ENCODE assay signal across 19 cellular contexts in the genomic region with DNA sequence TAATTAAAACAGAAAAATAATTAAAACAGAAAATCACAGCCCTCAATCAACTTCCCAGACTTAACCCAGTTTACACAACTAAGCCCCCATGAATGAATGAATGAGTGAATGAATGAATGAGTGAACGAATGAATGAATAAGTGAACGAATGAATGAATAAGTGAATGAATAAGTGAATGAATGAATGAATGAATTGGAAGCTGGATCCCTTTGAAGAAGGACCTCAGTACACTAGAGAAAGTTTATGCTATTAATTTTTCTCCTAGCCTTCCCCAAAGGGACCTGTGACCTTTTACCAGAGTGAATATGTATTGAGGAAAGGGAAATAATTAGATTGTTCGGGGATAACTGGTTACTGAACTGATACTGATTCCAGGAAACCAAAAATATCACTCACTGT. TPM values are rescaled to one million over a fixed set of nuclear protein-coding genes. Genes with fewer than 3 reads are reported as not detected.
DNase-seq lines count a peak whose midpoint lies in the region; ATAC-seq, FAIRE-seq and TF ChIP-seq lines count a peak whose summit lies in the region.
"Had no signal": no experiment of that assay in that cellular context is flagged by ENCODE, and none has a peak within 500 bp of the region (broad histone marks: within the 10 kb centered on the region; RNA-seq: fewer than 3 reads in every experiment).

No MANE protein-coding gene starts in this region.

- H3K27ac ChIP-seq in A549 = peak overlapping the region; percentile 31 to 98; a peak in 4 of 6 replicates
- H3K27ac ChIP-seq in HEK293 (ENCODE audit: extremely low read depth, low read depth, low read length) = no peak overlapping the region
- H3K27ac ChIP-seq in GM12878 (ENCODE audit: control insufficient read depth, insufficient read depth) = no peak overlapping the region
- H3K27ac ChIP-seq in subcutaneous abdominal adipose tissue (ENCODE audit: low read depth, low read length) = peak overlapping the region; percentile 84
- H3K27ac ChIP-seq: BLaER1 treated with 17β-estradiol and CSF1 and Interleukin-3, amounts not matched to agents 10 nM and 100 nM had no signal

- no peak for TF ChIP-seq POLR2A in A549 (IDR thresholded peaks at IDR 0.05; ENCODE audit: low read length)
- no peak for TF ChIP-seq POLR2A in GM12878 (IDR thresholded peaks at IDR 0.05; ENCODE audit: low read depth, low read length)

- TF ChIP-seq CTCF in A549 (IDR thresholded peaks at IDR 0.05) (no peak), HEK293 (tag by site-specific recombination; IDR thresholded peaks at IDR 0.05) (no peak), GM12878 (IDR thresholded peaks at IDR 0.05 in 2 of 3, conservative IDR thresholded peaks at IDR 0.05 in 1 of 3; ENCODE audit: control insufficient read depth in 2 of 3, extremely low read depth in 1 of 3, insufficient read depth in 1 of 3, low read depth in 3 of 3, low read length in 3 of 3) (no peak), GM10248 (IDR thresholded peaks at IDR 0.05; ENCODE audit: control extremely low read depth, extremely low read depth, low read depth, missing control alignments) (no peak)

- H3K9me3 ChIP-seq in A549 (no peaks in the 10 kb centered on the region), HEK293 (ENCODE audit: control insufficient read depth, insufficient read depth, low read depth, low read length) (no peaks in the 10 kb centered on the region), GM12878 (replicated peaks; ENCODE audit: control insufficient read depth, insufficient read depth, low read length) (no peaks in the 10 kb centered on the region), subcutaneous abdominal adipose tissue (ENCODE audit: control insufficient read depth in 5 of 5, low read length in 5 of 5) (no peaks in the 10 kb centered on the region)
- H3K9me3 ChIP-seq: BLaER1 treated with 17β-estradiol and CSF1 and Interleukin-3, amounts not matched to agents 10 nM and 100 nM had no signal

- CTCF ChIA-PET in A549 (lab: Yijun Ruan, JAX) = interaction anchor here (1.1 kb wide), 1 partner anchor 27 kb away, joined by 3 read pairs; no protein-coding TSS in a partner anchor
- CTCF ChIA-PET in HEK293 (lab: Yijun Ruan, JAX) = interaction anchor here (0.6 to 1.3 kb wide), 3 partner anchors 31 to 193 kb away, joined by 3 to 4 read pairs (median 4); no protein-coding TSS in a partner anchor
- CTCF ChIA-PET in GM12878 (lab: Yijun Ruan, JAX) = interaction anchor here (1.3 kb wide), 1 partner anchor 9 kb away, joined by 3 read pairs; no protein-coding TSS in a partner anchor
- CTCF ChIA-PET in GM10248 (lab: Yijun Ruan, JAX) = interaction anchor here (1.4 to 1.9 kb wide), 2 partner anchors 9 to 180 kb away, joined by 3 to 6 read pairs; no protein-coding TSS in a partner anchor

- RAD21 ChIA-PET in GM12878 (lab: Charles Lee; ENCODE audit: unreplicated experiment) = no interaction called here

- H3K4me3 ChIP-seq in A549 (no peak overlapping the region), HEK293 (ENCODE audit: low read depth, low read length) (no peak overlapping the region), GM12878 (no peak overlapping the region), subcutaneous abdominal adipose tissue (ENCODE audit: low read depth in 1 of 5, low read length in 5 of 5) (no peak overlapping the region)
- H3K4me3 ChIP-seq: BLaER1 treated with 17β-estradiol and CSF1 and Interleukin-3, amounts not matched to agents 10 nM and 100 nM; GM23338 had no signal

- BruUV-seq in GM12878 (replicated peaks; lab: Mats Ljungman, UMichigan) = no TSS peak

- FAIRE-seq in A549 (lab: Jason Lieb, UNC) = no peak
- no peak for FAIRE-seq in GM12878 (lab: Jason Lieb, UNC)
- FAIRE-seq: GM18507, H54, HTR-8/SVneo had no signal

- SMC1A ChIA-PET in GM12878 (lab: Charles Lee; ENCODE audit: uncharacterized antibody, unreplicated experiment) = interaction anchor here (0.6 to 1.6 kb wide), 2 partner anchors 14 to 247 kb away, joined by 3 read pairs; no protein-coding TSS in a partner anchor

- H3K4me2 ChIP-seq in A549 (no peak overlapping the region), GM12878 (ENCODE audit: control insufficient read depth, insufficient read depth) (no peak overlapping the region)
- H3K4me2 ChIP-seq: BLaER1 treated with 17β-estradiol and CSF1 and Interleukin-3, amounts not matched to agents 10 nM and 100 nM; GM23338 had no signal

- ATAC-seq in A549 (no peak), GM12878 (no peak)
- ATAC-seq: CD8-positive, alpha-beta T cell; GM23338 had no signal

- intact Hi-C loops in GM12878 (cut with micrococcal nuclease; ENCODE audit: unreplicated experiment) = no loop called here

- peaks cover 84% of the 10 kb centered on the region for H3K4me1 ChIP-seq in A549
- peaks cover 4% of the 10 kb centered on the region; the same call in 1 of the 2 replicates for H3K4me1 ChIP-seq in HEK293 (ENCODE audit: control insufficient read depth, insufficient read depth, low read length)
- H3K4me1 ChIP-seq in GM12878 (ENCODE audit: control insufficient read depth, insufficient read depth, low read length) = peaks cover 13% of the 10 kb centered on the region
- H3K4me1 ChIP-seq in subcutaneous abdominal adipose tissue (ENCODE audit: control insufficient read depth in 5 of 5, insufficient read depth in 5 of 5, low read length in 5 of 5) = peaks cover 17 to 83% (median 75%) of the 10 kb centered on the region in 5 donors

- H3K79me2 ChIP-seq in GM12878 (ENCODE audit: control insufficient read depth, insufficient read depth, low read length) = no peaks in the 10 kb centered on the region

- H3K27me3 ChIP-seq in GM12878 (replicated peaks in 1 of 2; ENCODE audit: control insufficient read depth in 2 of 2, insufficient read depth in 2 of 2, low read length in 1 of 2) = peaks cover 0 to 2% of the 10 kb centered on the region in 2 experiments; a peak in 2 of 4 replicates
- H3K27me3 ChIP-seq in subcutaneous abdominal adipose tissue (ENCODE audit: control insufficient read depth in 5 of 5, insufficient read depth in 4 of 5, low read length in 5 of 5) = no peaks in the 10 kb centered on the region
- H3K27me3 ChIP-seq: BLaER1 treated with 17β-estradiol and CSF1 and Interleukin-3, amounts not matched to agents 10 nM and 100 nM had no signal

- H3K36me3 ChIP-seq in HEK293 (ENCODE audit: control insufficient read depth in 2 of 2, insufficient read depth in 1 of 2, low read length in 2 of 2) (peaks cover 0 to 3% of the 10 kb centered on the region in 2 experiments; a peak in 1 of 3 replicates), GM12878 (ENCODE audit: control insufficient read depth in 2 of 2, insufficient read depth in 2 of 2, low read length in 1 of 2) (no peaks in the 10 kb centered on the region), subcutaneous abdominal adipose tissue (ENCODE audit: control insufficient read depth in 5 of 5, insufficient read depth in 5 of 5, low read length in 5 of 5) (peaks cover 0 to 15% (median 13%) of the 10 kb centered on the region in 5 donors)

- H3K9ac ChIP-seq in GM12878 (ENCODE audit: control insufficient read depth, insufficient read depth, low read length) = no peak overlapping the region
- no peak overlapping the region for H3K9ac ChIP-seq in subcutaneous abdominal adipose tissue (ENCODE audit: low read length in 5 of 5)
- H3K9ac ChIP-seq: BLaER1 treated with 17β-estradiol and CSF1 and Interleukin-3, amounts not matched to agents 10 nM and 100 nM had no signal

- POLR2A ChIA-PET in A549 (lab: Yijun Ruan, JAX) (no interaction called here), HEK293 (lab: Yijun Ruan, JAX) (no interaction called here), GM12878 (lab: Charles Lee) (no interaction called here), GM10248 (lab: Yijun Ruan, JAX) (no interaction called here)

- TF ChIP-seq EP300 in A549 (IDR thresholded peaks at IDR 0.05) = no peak
- no peak for TF ChIP-seq EP300 in GM12878 (IDR thresholded peaks at IDR 0.05; ENCODE audit: borderline replicate concordance in 1 of 2, control insufficient read depth in 1 of 2, low read depth in 2 of 2, low read length in 2 of 2)

- no peak for TF ChIP-seq RAD21 in A549 (conservative IDR thresholded peaks at IDR 0.05 in 1 of 2, IDR thresholded peaks at IDR 0.05 in 1 of 2)
- TF ChIP-seq RAD21 in GM12878 (IDR thresholded peaks at IDR 0.05; ENCODE audit: insufficient read depth, low read depth, low read length) = no peak

- 0% methylated on average over 3 of the region's 3 CpGs for WGBS in A549 (ENCODE audit: missing lambda C conversion rate)
- WGBS in GM12878 (ENCODE audit: insufficient coverage, insufficient replicate concordance, low lambda C conversion rate, missing lambda C conversion rate) = 0% methylated on average over 3 of the region's 3 CpGs

- in situ Hi-C loops in GM12878 (cut with MboI) = no loop called here

- no peak overlapping the region for H2AFZ ChIP-seq in GM12878 (ENCODE audit: control insufficient read depth, low read depth, low read length)
- H2AFZ ChIP-seq: GM23338 had no signal

- no peaks in the 10 kb centered on the region for H4K20me1 ChIP-seq in GM12878 (ENCODE audit: control insufficient read depth, insufficient read depth)

- DNase-seq in A549 (ENCODE audit: low read depth in 1 of 2, low spot score in 1 of 2) = no peak
- no peak for DNase-seq in GM12878 (ENCODE audit: low read depth, low spot score)
- no peak for DNase-seq in NK-92 treated with Interleukin-12 subunit alpha and Interleukin-12 subunit beta, amount 100 ng/mL, for 24 hours (lab: John Stamatoyannopoulos, UW)
- no peak for DNase-seq in DMS114 treated with DMSO at 0.1 percent for 48 hours (lab: John Stamatoyannopoulos, UW; ENCODE audit: unreplicated experiment)
- DNase-seq in GM10248 (ENCODE audit: extremely low spot score) = no peak
- DNase-seq: 8988T; CD8-positive, alpha-beta T cell; COR-L47; EL; HCEC 1CT; HFFc6; KG1 had no signal

RNA-seq across cellular contexts. Expression of a gene that starts 5.6 kb away (rescaled TPM):
- polyA plus RNA-seq in A549 (2011; rRNA removed) = 19.4 and 23.7 TPM in 2 replicates
- polyA plus RNA-seq in A549 (2012; cell fraction: cytosol; rRNA removed) = 20.5 and 26.4 TPM in 2 replicates
- 21.7 and 23.4 TPM in 2 replicates for polyA plus RNA-seq in A549 (2012; cell fraction: nucleus; rRNA removed)
- 16.9 to 25.3 TPM (median 22.3 TPM) in 3 replicates for polyA plus RNA-seq in A549 (2017; fragmentation: RNase III; extraction: RNeasy Plus Mini Kit Qiagen cat#74134 plus additional on column Dnase treatment)
- 39.6 and 39.8 TPM in 2 replicates for polyA minus RNA-seq in A549 (2011; rRNA and poly(A)+ RNA removed)
- total RNA-seq in GM12878 (2013; cell fraction: nucleolus; rRNA removed) = 0.96 and 1.3 TPM in 2 replicates
- 0.90 and 1.3 TPM in 2 replicates for total RNA-seq in GM12878 (2014; rRNA removed)
- 0.40 and 0.46 TPM in 2 replicates for total RNA-seq in GM12878 (2014; rRNA removed; fragmentation: Illumina TruSeq; extraction: Trizol)
- 0.74 and 1.1 TPM in 2 replicates for total RNA-seq in GM12878 (2021)
- 0.38 TPM for polyA plus RNA-seq in GM12878 (2011; ENCODE audit: low read depth)
- 0.23 and 0.43 TPM in 2 replicates for polyA plus RNA-seq in GM12878 (2011; rRNA removed)
- 0.52 and 0.63 TPM in 2 replicates for polyA plus RNA-seq in GM12878 (2011; cell fraction: cytosol; rRNA removed)
- polyA plus RNA-seq in GM12878 (2011; cell fraction: nucleus; rRNA removed) = 0.45 and 0.47 TPM in 2 replicates
- 1.4 and 2.6 TPM in 2 replicates for polyA plus RNA-seq in GM12878 (2012)
- 0.46 and 2.1 TPM in 2 replicates for polyA plus RNA-seq in GM12878 (2014; fragmentation: Illumina TruSeq; extraction: Trizol)
- polyA plus RNA-seq in GM12878 (2014; fragmentation: Nextera tagmentation; extraction: Ambion mirVana) = under 1 TPM in 1 of 2 experiments, not detected in 1; 0.02 TPM
- 0.80 and 2.0 TPM in 2 replicates for polyA plus RNA-seq in GM12878 (2014; rRNA removed)
- polyA plus RNA-seq in GM12878 (2016; fragmentation: Nextera tagmentation; extraction: Ambion mirVana) = 1 to 10 TPM; 1.2 to 1.4 TPM
- polyA minus RNA-seq in GM12878 (2011; rRNA and poly(A)+ RNA removed) = 0.37 and 0.57 TPM in 2 replicates
- 0.52 and 0.53 TPM in 2 replicates for polyA minus RNA-seq in GM12878 (2011; cell fraction: cytosol; rRNA and poly(A)+ RNA removed)
- polyA minus RNA-seq in GM12878 (2011; cell fraction: nucleus; rRNA and poly(A)+ RNA removed) = 0.36 TPM in 1 of 2 replicates, not detected in the other

Comparison
In these comparisons a context has a peak if more than half of its experiments do, and no peak if none do; other contexts are left out.
1. H3K27ac ChIP-seq: peak in A549 (2 of 2) and subcutaneous abdominal adipose tissue (single experiment); none in HEK293 (single experiment) and GM12878 (single experiment).
2. RNA of a gene that starts 5.6 kb away (polyA plus RNA-seq): 16.9 to 26.4 TPM in A549; 0.02 to 2.6 TPM in GM12878; every median in the first group is over 4 times any median in the second.